ENCODE assay signal across 28 cellular contexts in genomic region chr12:65546528-65546927, GRCh38.
"Had no signal": no experiment of that assay in that cellular context is flagged by ENCODE, and none has a peak within 500 bp of the region (broad histone marks: within the 10 kb centered on the region; RNA-seq: fewer than 3 reads in every experiment).

No MANE protein-coding gene starts in this region.

- H3K36me3 Mint-ChIP-seq: activated CD4-positive, alpha-beta memory T cell treated with anti-CD3 and anti-CD28 coated beads for 36 hours; activated CD8-positive, alpha-beta memory T cell treated with anti-CD3 and anti-CD28 coated beads, Interleukin-2, amount 10 ng/mL, durations not matched to agents 7 days and 5 days; activated naive CD4-positive, alpha-beta T cell treated with anti-CD3 and anti-CD28 coated beads, Interleukin-2, amount 10 ng/mL, durations not matched to agents 7 days and 5 days; activated naive CD8-positive, alpha-beta T cell had no signal

- H3K4me3 Mint-ChIP-seq: activated B cell treated with CpG ODN at 0.5 μM for 24 hours; activated CD4-positive, alpha-beta memory T cell treated with anti-CD3 and anti-CD28 coated beads for 36 hours; activated CD8-positive, alpha-beta memory T cell treated with anti-CD3 and anti-CD28 coated beads, Interleukin-2, amount 10 ng/mL, durations not matched to agents 7 days and 5 days; activated CD8-positive, alpha-beta T cell treated with anti-CD3 and anti-CD28 coated beads, Interleukin-2, amount 10 ng/mL, durations not matched to agents 7 days and 5 days; activated naive CD4-positive, alpha-beta T cell treated with anti-CD3 and anti-CD28 coated beads, Interleukin-2, amount 10 ng/mL, durations not matched to agents 7 days and 5 days; activated naive CD8-positive, alpha-beta T cell; activated T-cell treated with anti-CD3 and anti-CD28 coated beads, Interleukin-2, amount 50 U/mL, for 24 hours; activated T-cell treated with anti-CD3 and anti-CD28 coated beads, Interleukin-2, amount 50 U/mL, for 72 hours; T-helper 17 cell; T-helper 2 cell treated with Interferon-gamma antibody and Interleukin-4, amounts not matched to agents 5 μg/mL and 100 μg/mL, for 36 hours had no signal

- H3K27ac ChIP-seq: colonic mucosa, epithelial cell of prostate, esophagus squamous epithelium, gastroesophageal sphincter, WERI-Rb-1 had no signal

- H3K4me3 ChIP-seq: colonic mucosa, esophagus squamous epithelium, gastroesophageal sphincter had no signal

- H3K4me1 ChIP-seq: colonic mucosa, esophagus squamous epithelium, gastroesophageal sphincter had no signal

- H3K9me3 ChIP-seq: colonic mucosa, esophagus squamous epithelium, gastroesophageal sphincter had no signal

- ATAC-seq: activated CD4-positive, CD25-positive, alpha-beta regulatory T cell treated with anti-CD3 and anti-CD28 coated beads, Interleukin-2, amount 50 U/mL, for 24 hours; activated CD8-positive, alpha-beta memory T cell treated with anti-CD3 and anti-CD28 coated beads, Interleukin-2, amount 10 ng/mL, durations not matched to agents 7 days and 5 days; activated CD8-positive, alpha-beta T cell treated with anti-CD3 and anti-CD28 coated beads, Interleukin-2, amount 10 ng/mL, durations not matched to agents 7 days and 5 days; activated T-cell treated with anti-CD3 and anti-CD28 coated beads, Interleukin-2, amount 50 U/mL, for 72 hours; gastroesophageal sphincter; T-helper 17 cell had no signal

- H3K27ac Mint-ChIP-seq: activated B cell treated with CpG ODN at 0.5 μM for 24 hours; activated CD4-positive, alpha-beta memory T cell treated with anti-CD3 and anti-CD28 coated beads for 36 hours; activated CD8-positive, alpha-beta memory T cell treated with anti-CD3 and anti-CD28 coated beads, Interleukin-2, amount 10 ng/mL, durations not matched to agents 7 days and 5 days; activated CD8-positive, alpha-beta T cell treated with anti-CD3 and anti-CD28 coated beads, Interleukin-2, amount 10 ng/mL, durations not matched to agents 7 days and 5 days; activated naive CD4-positive, alpha-beta T cell treated with anti-CD3 and anti-CD28 coated beads, Interleukin-2, amount 10 ng/mL, durations not matched to agents 7 days and 5 days; activated naive CD8-positive, alpha-beta T cell; activated T-cell treated with anti-CD3 and anti-CD28 coated beads, Interleukin-2, amount 50 U/mL, for 24 hours; activated T-cell treated with anti-CD3 and anti-CD28 coated beads, Interleukin-2, amount 50 U/mL, for 72 hours; T-helper 17 cell; T-helper 2 cell treated with Interferon-gamma antibody and Interleukin-4, amounts not matched to agents 5 μg/mL and 100 μg/mL, for 36 hours had no signal

- H3K27me3 ChIP-seq: colonic mucosa, esophagus squamous epithelium, gastroesophageal sphincter had no signal

- DNase-seq: activated B cell treated with CpG ODN at 0.5 μM for 24 hours; activated CD4-positive, alpha-beta memory T cell treated with anti-CD3 and anti-CD28 coated beads for 36 hours; activated CD4-positive, alpha-beta T cell treated with anti-CD3 and anti-CD28 coated beads for 48 hours; activated CD8-positive, alpha-beta memory T cell treated with anti-CD3 and anti-CD28 coated beads, Interleukin-2, amount 10 ng/mL, durations not matched to agents 7 days and 5 days; activated CD8-positive, alpha-beta memory T cell treated with anti-CD3 and anti-CD28 coated beads, Interleukin-2, amount 50 U/mL, for 4 hours; activated CD8-positive, alpha-beta T cell treated with anti-CD3 and anti-CD28 coated beads, Interleukin-2, amount 10 ng/mL, durations not matched to agents 7 days and 5 days; activated gamma-delta T cell; activated naive CD4-positive, alpha-beta T cell; activated naive CD4-positive, alpha-beta T cell treated with anti-CD3 and anti-CD28 coated beads, Interleukin-2, amount 10 ng/mL, durations not matched to agents 7 days and 5 days; activated T-cell treated with anti-CD3 and anti-CD28 coated beads, Interleukin-2, amount 50 U/mL, for 24 hours; activated T-cell treated with anti-CD3 and anti-CD28 coated beads, Interleukin-2, amount 50 U/mL, for 72 hours; amniotic stem cell; anterior cingulate cortex; central memory CD4-positive, alpha-beta T cell; cerebellar nuclear complex; colonic mucosa; effector CD8-positive, alpha-beta T cell; esophagus squamous epithelium; foreskin melanocyte; T-helper 1 cell; T-helper 17 cell; T1000; WERI-Rb-1 had no signal

- H3K4me1 Mint-ChIP-seq: activated B cell treated with CpG ODN at 0.5 μM for 24 hours; activated CD8-positive, alpha-beta memory T cell treated with anti-CD3 and anti-CD28 coated beads, Interleukin-2, amount 10 ng/mL, durations not matched to agents 7 days and 5 days; activated naive CD4-positive, alpha-beta T cell treated with anti-CD3 and anti-CD28 coated beads, Interleukin-2, amount 10 ng/mL, durations not matched to agents 7 days and 5 days; T-helper 17 cell had no signal

- H3K9me3 Mint-ChIP-seq: activated B cell treated with CpG ODN at 0.5 μM for 24 hours; activated naive CD4-positive, alpha-beta T cell treated with anti-CD3 and anti-CD28 coated beads, Interleukin-2, amount 10 ng/mL, durations not matched to agents 7 days and 5 days; activated T-cell treated with anti-CD3 and anti-CD28 coated beads, Interleukin-2, amount 50 U/mL, for 72 hours; T-helper 2 cell treated with Interferon-gamma antibody and Interleukin-4, amounts not matched to agents 5 μg/mL and 100 μg/mL, for 36 hours had no signal

- H3K36me3 ChIP-seq: colonic mucosa, esophagus squamous epithelium, gastroesophageal sphincter, WERI-Rb-1 had no signal

- H3K27me3 Mint-ChIP-seq: activated B cell treated with CpG ODN at 0.5 μM for 24 hours; activated CD8-positive, alpha-beta memory T cell treated with anti-CD3 and anti-CD28 coated beads, Interleukin-2, amount 10 ng/mL, durations not matched to agents 7 days and 5 days; activated naive CD4-positive, alpha-beta T cell treated with anti-CD3 and anti-CD28 coated beads, Interleukin-2, amount 10 ng/mL, durations not matched to agents 7 days and 5 days had no signal
